Comparison of ENCODE assay signal across 18 cellular contexts in genomic region chr3:69283913-69284312, GRCh38.
A peak's percentile ranks its signal among the peaks of the same experiment; 100 is the strongest.
DNase-seq lines count a peak whose midpoint lies in the region; ATAC-seq and TF ChIP-seq lines count a peak whose summit lies in the region.
"Had no signal": no experiment of that assay in that cellular context is flagged by ENCODE, and none has a peak within 500 bp of the region (broad histone marks: within the 10 kb centered on the region; RNA-seq: fewer than 3 reads in every experiment).

No MANE protein-coding gene starts in this region.

- no peaks in the 10 kb centered on the region for H3F3A ChIP-seq in PC-3 (ENCODE audit: low read length, unreplicated experiment)

- H3K9me2 ChIP-seq in PC-3 (replicated peaks; ENCODE audit: low read length), result no peaks in the 10 kb centered on the region

- intact Hi-C loops in PC-3 (cut with micrococcal nuclease) (loop anchor here (5.0 kb wide), 1 partner anchor 82 kb away; no protein-coding TSS in a partner anchor), sciatic nerve (cut with DNase I) (no loop called here)

- H3K27ac ChIP-seq in PC-3 (ENCODE audit: low read length), result peak overlapping the region; percentile 59
- H3K27ac ChIP-seq in angular gyrus (ENCODE audit: low read depth, low read length), result peak overlapping the region; percentile 64
- peak overlapping the region; percentile 24 for H3K27ac ChIP-seq in layer of hippocampus (ENCODE audit: low read depth, low read length)
- H3K27ac ChIP-seq in endodermal cell (ENCODE audit: low read depth, low read length), result no peak overlapping the region
- H3K27ac ChIP-seq: GM23248 had no signal

- no peaks in the 10 kb centered on the region for H3K27me3 ChIP-seq in PC-3 (ENCODE audit: low read length)
- no peaks in the 10 kb centered on the region for H3K27me3 ChIP-seq in layer of hippocampus (ENCODE audit: control insufficient read depth, insufficient read depth, low read length)
- H3K27me3 ChIP-seq in endodermal cell (ENCODE audit: control insufficient read depth, insufficient read depth, low read length, poor library complexity, severe bottlenecking), result no peaks in the 10 kb centered on the region
- H3K27me3 ChIP-seq: BE2C had no signal

- H3K27me3 Mint-ChIP-seq in endodermal cell (ENCODE audit: insufficient read depth), result peaks cover 5% of the 10 kb centered on the region
- H3K27me3 Mint-ChIP-seq: CD4-positive, CD25-positive, alpha-beta regulatory T cell; CD8-positive, alpha-beta memory T cell had no signal

- no peaks in the 10 kb centered on the region for H4K20me1 ChIP-seq in PC-3 (ENCODE audit: low read length)

- H3K4me3 ChIP-seq in PC-3 (ENCODE audit: low read length) (no peak overlapping the region), endodermal cell (ENCODE audit: low read length) (no peak overlapping the region)
- H3K4me3 ChIP-seq: GM23248, HAP-1 had no signal

- POLR2A ChIA-PET in PC-3 (lab: Charles Lee; ENCODE audit: unreplicated experiment), result no interaction called here

- no TSS peak for BruUV-seq in PC-3 (replicated peaks; lab: Mats Ljungman, UMichigan)

- ATAC-seq in PC-3, result no peak
- ATAC-seq in sciatic nerve, result peak; percentile 61
- ATAC-seq in HG03571 (IDR thresholded peaks at IDR 0.05; ENCODE audit: unreplicated experiment), result no peak

- no peaks in the 10 kb centered on the region for H3K36me3 ChIP-seq in PC-3 (ENCODE audit: low read depth, low read length)
- H3K36me3 ChIP-seq in endodermal cell (ENCODE audit: control insufficient read depth, insufficient read depth, low read length), result no peaks in the 10 kb centered on the region
- H3K36me3 ChIP-seq: BE2C, HAP-1 had no signal

- no peak overlapping the region for H3K9ac ChIP-seq in PC-3 (ENCODE audit: low read length)
- no peak overlapping the region for H3K9ac ChIP-seq in endodermal cell (ENCODE audit: extremely low read depth, low read length, poor library complexity, severe bottlenecking)
- H3K9ac ChIP-seq: GM23248 had no signal

- no peak overlapping the region for H3K4me2 ChIP-seq in PC-3 (ENCODE audit: low read length)

- no peak overlapping the region for H2AFZ ChIP-seq in PC-3 (ENCODE audit: low read length)
- H2AFZ ChIP-seq: GM23248 had no signal

- CTCF ChIA-PET in PC-3 (lab: Charles Lee), result no interaction called here

- H3K4me1 Mint-ChIP-seq in endodermal cell, result peaks cover 22% of the 10 kb centered on the region

- DNase-seq in PC-3, result no peak
- no peak for DNase-seq in sciatic nerve (ENCODE audit: low spot score)
- DNase-seq in activated gamma-delta T cell (lab: John Stamatoyannopoulos, UW), result no peak
- no peak for DNase-seq in endodermal cell
- no peak for DNase-seq in NCI-H2227 (lab: John Stamatoyannopoulos, UW; ENCODE audit: unreplicated experiment)
- DNase-seq: ACHN; BE2C; C1 segment of cervical spinal cord; CD4-positive, CD25-positive, alpha-beta regulatory T cell; CD8-positive, alpha-beta memory T cell; COR-L47; DMS 273 treated with DMSO at 0.1 percent for 48 hours; DMS53; GM23248 had no signal

- H3K4me3 Mint-ChIP-seq in endodermal cell, result no peak overlapping the region
- H3K4me3 Mint-ChIP-seq: CD4-positive, CD25-positive, alpha-beta regulatory T cell; CD8-positive, alpha-beta memory T cell had no signal

- peaks cover 1% of the 10 kb centered on the region for H3K9me3 Mint-ChIP-seq in endodermal cell
- H3K9me3 Mint-ChIP-seq: CD4-positive, CD25-positive, alpha-beta regulatory T cell; CD8-positive, alpha-beta memory T cell had no signal

- WGBS in endodermal cell (ENCODE audit: insufficient coverage in 1 of 2, insufficient read length in 1 of 2), 2 experiments, result 94 to 96% methylated on average over 2 to 4 of the region's 4 CpGs

- H3K79me2 ChIP-seq in PC-3 (ENCODE audit: low read length), result no peaks in the 10 kb centered on the region

- TF ChIP-seq CTCF in PC-3 (conservative IDR thresholded peaks at IDR 0.05; ENCODE audit: low read depth, low read length) (no peak), endodermal cell (conservative IDR thresholded peaks at IDR 0.05) (no peak)

- H3K36me3 Mint-ChIP-seq in endodermal cell (ENCODE audit: low read depth), result no peaks in the 10 kb centered on the region
- H3K36me3 Mint-ChIP-seq: CD8-positive, alpha-beta memory T cell had no signal

- H3K4me1 ChIP-seq in PC-3 (ENCODE audit: insufficient read depth, low read length) (peaks cover 9% of the 10 kb centered on the region; the same call in 1 of the 2 replicates), endodermal cell (ENCODE audit: control insufficient read depth, insufficient read depth, low read length) (peaks cover 3% of the 10 kb centered on the region)
- H3K4me1 ChIP-seq: BE2C had no signal

- H3K27ac Mint-ChIP-seq in endodermal cell, result no peak overlapping the region
- H3K27ac Mint-ChIP-seq: CD4-positive, CD25-positive, alpha-beta regulatory T cell; CD8-positive, alpha-beta memory T cell had no signal

- H3K9me3 ChIP-seq in PC-3 (ENCODE audit: low read length) (no peaks in the 10 kb centered on the region), endodermal cell (ENCODE audit: control insufficient read depth, low read length) (peaks cover 10% of the 10 kb centered on the region)
- H3K9me3 ChIP-seq: BE2C, HAP-1 had no signal
